ENCODE assay signal across 33 cellular contexts in genomic region chr4:156824451-156825060, GRCh38.
"Had no signal": no experiment of that assay in that cellular context is flagged by ENCODE, and none has a peak within 500 bp of the region (broad histone marks: within the 10 kb centered on the region; RNA-seq: fewer than 3 reads in every experiment).

No MANE protein-coding gene starts in this region.

- H3K36me3 Mint-ChIP-seq: activated CD4-positive, alpha-beta memory T cell treated with anti-CD3 and anti-CD28 coated beads for 36 hours; activated naive CD8-positive, alpha-beta T cell treated with anti-CD3 and anti-CD28 coated beads for 36 hours; IgD-negative memory B cell; T-cell had no signal

- H3K9me3 Mint-ChIP-seq: activated CD4-positive, alpha-beta memory T cell treated with anti-CD3 and anti-CD28 coated beads for 36 hours; activated CD4-positive, alpha-beta T cell treated with anti-CD3 and anti-CD28 coated beads, Interleukin-2, amount 10 ng/mL, durations not matched to agents 24 days and 14 days; activated naive CD4-positive, alpha-beta T cell treated with anti-CD3 and anti-CD28 coated beads for 36 hours; activated naive CD8-positive, alpha-beta T cell treated with anti-CD3 and anti-CD28 coated beads for 36 hours; activated T-cell treated with anti-CD3 and anti-CD28 coated beads, Interleukin-2, amount 50 U/mL, for 4 hours had no signal

- H3K9me3 ChIP-seq: MG63, Peyer's patch had no signal

- H3K4me1 ChIP-seq: Peyer's patch had no signal

- H3K4me3 ChIP-seq: MG63, Peyer's patch, SK-N-MC had no signal

- H3K27ac ChIP-seq: KMS-11, Peyer's patch, SK-N-MC had no signal

- H3K27ac Mint-ChIP-seq: activated B cell treated with CpG ODN at 0.5 μM for 24 hours; activated CD4-positive, alpha-beta memory T cell treated with anti-CD3 and anti-CD28 coated beads for 36 hours; activated CD4-positive, alpha-beta T cell treated with anti-CD3 and anti-CD28 coated beads, Interleukin-2, amount 10 ng/mL, durations not matched to agents 24 days and 14 days; activated naive CD4-positive, alpha-beta T cell treated with anti-CD3 and anti-CD28 coated beads for 36 hours; activated naive CD8-positive, alpha-beta T cell treated with anti-CD3 and anti-CD28 coated beads for 36 hours; activated T-helper 17 cell treated with anti-CD3 and anti-CD28 coated beads, Interleukin-2, amount 50 U/mL, for 72 hours; IgD-negative memory B cell; T-cell had no signal

- DNase-seq: activated B cell treated with CpG ODN at 0.5 μM for 24 hours; activated CD4-positive, alpha-beta memory T cell treated with anti-CD3 and anti-CD28 coated beads for 36 hours; activated CD4-positive, alpha-beta T cell treated with anti-CD3 and anti-CD28 coated beads for 1 hour; activated CD4-positive, alpha-beta T cell treated with anti-CD3 and anti-CD28 coated beads, Interleukin-2, amount 10 ng/mL, durations not matched to agents 24 days and 14 days; activated CD8-positive, alpha-beta memory T cell treated with anti-CD3 and anti-CD28 coated beads for 24 hours; activated gamma-delta T cell; activated naive CD4-positive, alpha-beta T cell treated with anti-CD3 and anti-CD28 coated beads for 36 hours; activated naive CD8-positive, alpha-beta T cell treated with anti-CD3 and anti-CD28 coated beads for 36 hours; activated T-cell treated with anti-CD3 and anti-CD28 coated beads, Interleukin-2, amount 50 U/mL, for 4 hours; central memory CD4-positive, alpha-beta T cell; MV-4-11; NCI-H1092 treated with DMSO at 0.1 percent for 48 hours; NCI-H1417 treated with DMSO at 0.1 percent for 48 hours; NCI-H1694; NCI-H2029; NCI-H2107; NCI-H2171 treated with DMSO at 0.1 percent for 48 hours; NCI-H345; NCI-H510A; NCI-H526 treated with DMSO at 0.1 percent for 48 hours; NCI-H82; NK-92 treated with Interleukin-12 subunit alpha and Interleukin-12 subunit beta, amount 100 ng/mL, for 24 hours; OCI-M1; Peyer's patch; SIG-M5; T-cell; T-helper 2 cell; T1000 had no signal

- H3K36me3 ChIP-seq: MG63, Peyer's patch had no signal

- ATAC-seq: activated T-cell treated with anti-CD3 and anti-CD28 coated beads, Interleukin-2, amount 50 U/mL, for 4 hours; activated T-helper 17 cell treated with anti-CD3 and anti-CD28 coated beads, Interleukin-2, amount 50 U/mL, for 72 hours; T-cell had no signal

- H3K27me3 ChIP-seq: MG63, Peyer's patch had no signal
